8 cellular contexts compared by ENCODE assay signal in genomic region chr10:16816142-16816541, GRCh38. TPM values are rescaled to one million over a fixed set of nuclear protein-coding genes. Genes with fewer than 3 reads are reported as not detected.
DNase-seq lines count a peak whose midpoint lies in the region; ATAC-seq and TF ChIP-seq lines count a peak whose summit lies in the region.

No MANE protein-coding gene starts in this region.

- H3K36me3 ChIP-seq in transverse colon = no peaks in the 10 kb centered on the region

- H3K9me3 Mint-ChIP-seq in activated CD8-positive, alpha-beta memory T cell treated with anti-CD3 and anti-CD28 coated beads, Interleukin-2, amount 10 ng/mL, durations not matched to agents 7 days and 5 days (ENCODE audit: low read depth) = peaks cover 3% of the 10 kb centered on the region
- peaks cover 4% of the 10 kb centered on the region for H3K9me3 Mint-ChIP-seq in activated CD4-positive, alpha-beta memory T cell treated with anti-CD3 and anti-CD28 coated beads, Interleukin-2, amount 10 ng/mL, durations not matched to agents 7 days and 5 days
- H3K9me3 Mint-ChIP-seq in immature natural killer cell = no peaks in the 10 kb centered on the region

- peak overlapping the region in 1 of 4 donors; percentile 90 for H3K27ac ChIP-seq in transverse colon

- peak overlapping the region; percentile 61 for H3K27ac Mint-ChIP-seq in activated CD8-positive, alpha-beta memory T cell treated with anti-CD3 and anti-CD28 coated beads, Interleukin-2, amount 10 ng/mL, durations not matched to agents 7 days and 5 days
- H3K27ac Mint-ChIP-seq in activated CD4-positive, alpha-beta memory T cell treated with anti-CD3 and anti-CD28 coated beads, Interleukin-2, amount 10 ng/mL, durations not matched to agents 7 days and 5 days = peak overlapping the region; percentile 63
- peak overlapping the region; percentile 71 to 87 (median 81) for H3K27ac Mint-ChIP-seq in immature natural killer cell

- H3K4me3 Mint-ChIP-seq in activated CD8-positive, alpha-beta memory T cell treated with anti-CD3 and anti-CD28 coated beads, Interleukin-2, amount 10 ng/mL, durations not matched to agents 7 days and 5 days = peak overlapping the region; percentile 93
- H3K4me3 Mint-ChIP-seq in activated CD4-positive, alpha-beta memory T cell treated with anti-CD3 and anti-CD28 coated beads, Interleukin-2, amount 10 ng/mL, durations not matched to agents 7 days and 5 days = peak overlapping the region; percentile 85
- H3K4me3 Mint-ChIP-seq in immature natural killer cell = peak overlapping the region; percentile 94 to 97 (median 96)

- ATAC-seq in activated CD8-positive, alpha-beta memory T cell treated with anti-CD3 and anti-CD28 coated beads, Interleukin-2, amount 10 ng/mL, durations not matched to agents 7 days and 5 days = no peak

- POLR2A ChIA-PET in activated CD4-positive, alpha-beta memory T cell treated with anti-CD3 and anti-CD28 coated beads, Interleukin-2, amount 10 ng/mL, durations not matched to agents 7 days and 5 days (lab: Charles Lee) = interaction anchor here (1.2 to 2.2 kb wide), 4 partner anchors 10 to 637 kb away, joined by 3 to 7 read pairs (median 4); partner anchors contain the start of gene PTER

- H3K4me3 ChIP-seq in transverse colon = peak overlapping the region in 3 of 4 donors; percentile 69 to 80 (median 70)
- no peak overlapping the region for H3K4me3 ChIP-seq in lower leg skin (ENCODE audit: low read depth, poor library complexity, severe bottlenecking)

- H3K4me1 Mint-ChIP-seq in activated CD8-positive, alpha-beta memory T cell treated with anti-CD3 and anti-CD28 coated beads, Interleukin-2, amount 10 ng/mL, durations not matched to agents 7 days and 5 days = peaks cover 32% of the 10 kb centered on the region
- peaks cover 47% of the 10 kb centered on the region for H3K4me1 Mint-ChIP-seq in activated CD4-positive, alpha-beta memory T cell treated with anti-CD3 and anti-CD28 coated beads, Interleukin-2, amount 10 ng/mL, durations not matched to agents 7 days and 5 days
- H3K4me1 Mint-ChIP-seq in immature natural killer cell = peaks cover 39 to 60% of the 10 kb centered on the region in 2 donors

- DNase-seq in activated CD8-positive, alpha-beta memory T cell treated with anti-CD3 and anti-CD28 coated beads, Interleukin-2, amount 10 ng/mL, durations not matched to agents 7 days and 5 days = no peak
- DNase-seq in activated CD8-positive, alpha-beta memory T cell treated with anti-CD3 and anti-CD28 coated beads, Interleukin-2, amount 50 U/mL, for 4 hours = no peak
- DNase-seq in activated CD4-positive, alpha-beta memory T cell treated with anti-CD3 and anti-CD28 coated beads, Interleukin-2, amount 10 ng/mL, durations not matched to agents 7 days and 5 days = no peak
- DNase-seq in immature natural killer cell (no peak), transverse colon (no peak), lower leg skin (ENCODE audit: low spot score in 2 of 2) (no peak), ureter (ENCODE audit: low spot score) (no peak)
- DNase-seq in stimulated activated CD8-positive, alpha-beta memory T cell treated with anti-CD3 and anti-CD28 coated beads, Interleukin-4, amount 100 ng/mL, for 48 hours = no peak

- no peaks in the 10 kb centered on the region for H3K9me3 ChIP-seq in transverse colon

- CTCF ChIA-PET in activated CD8-positive, alpha-beta memory T cell treated with anti-CD3 and anti-CD28 coated beads, Interleukin-2, amount 10 ng/mL, durations not matched to agents 7 days and 5 days (lab: Charles Lee) = no interaction called here
- CTCF ChIA-PET in activated CD4-positive, alpha-beta memory T cell treated with anti-CD3 and anti-CD28 coated beads, Interleukin-2, amount 10 ng/mL, durations not matched to agents 7 days and 5 days (lab: Charles Lee) = interaction anchor here (0.7 to 1.7 kb wide), 2 partner anchors 415 to 441 kb away, joined by 3 to 4 read pairs; no protein-coding TSS in a partner anchor

- in situ Hi-C loops in transverse colon (cut with MboI; ENCODE audit: low pct_ligation_motif_present in 1 of 4, low pct_unique_long_range_greater_than_20kb in 1 of 4, low sequenced_read_pairs in 3 of 4) = loop anchor here in 1 of 4 donors (25.0 kb wide), 1 partner anchor 821 kb away; the partner anchor contains the start of gene STAM

- TF ChIP-seq EP300 in transverse colon (IDR thresholded peaks at IDR 0.05; ENCODE audit: low read depth) = no peak

- TF ChIP-seq CTCF in transverse colon (IDR thresholded peaks at IDR 0.05) = no peak
- no peak for TF ChIP-seq CTCF in lower leg skin (IDR thresholded peaks at IDR 0.05)

- peaks cover 10 to 36% (median 14%) of the 10 kb centered on the region in 4 donors for H3K4me1 ChIP-seq in transverse colon

- peaks cover 17% of the 10 kb centered on the region for H3K36me3 Mint-ChIP-seq in activated CD8-positive, alpha-beta memory T cell treated with anti-CD3 and anti-CD28 coated beads, Interleukin-2, amount 10 ng/mL, durations not matched to agents 7 days and 5 days
- H3K36me3 Mint-ChIP-seq in activated CD4-positive, alpha-beta memory T cell treated with anti-CD3 and anti-CD28 coated beads, Interleukin-2, amount 10 ng/mL, durations not matched to agents 7 days and 5 days (ENCODE audit: low read depth) = peaks cover 30% of the 10 kb centered on the region
- peaks cover 3 to 9% (median 3%) of the 10 kb centered on the region in 3 donors for H3K36me3 Mint-ChIP-seq in immature natural killer cell

- TF ChIP-seq POLR2A in transverse colon (IDR thresholded peaks at IDR 0.05) (no peak), lower leg skin (IDR thresholded peaks at IDR 0.05) (no peak)

- intact Hi-C loops in transverse colon (cut with DNase I; ENCODE audit: low total_unique reads) = no loop called here
- intact Hi-C loops in lower leg skin (cut with DNase I; ENCODE audit: low total_unique reads) = no loop called here

- H3K27me3 Mint-ChIP-seq in activated CD8-positive, alpha-beta memory T cell treated with anti-CD3 and anti-CD28 coated beads, Interleukin-2, amount 10 ng/mL, durations not matched to agents 7 days and 5 days = peaks cover 2% of the 10 kb centered on the region
- H3K27me3 Mint-ChIP-seq in activated CD4-positive, alpha-beta memory T cell treated with anti-CD3 and anti-CD28 coated beads, Interleukin-2, amount 10 ng/mL, durations not matched to agents 7 days and 5 days = peaks cover 4% of the 10 kb centered on the region
- peaks cover 7 to 10% (median 9%) of the 10 kb centered on the region in 3 donors for H3K27me3 Mint-ChIP-seq in immature natural killer cell (ENCODE audit: low read depth in 3 of 3)

- WGBS in transverse colon (ENCODE audit: low coverage in 1 of 2), 2 donors = 51 to 80% methylated on average over 3 of the region's 3 CpGs
- 64 to 75% methylated on average over 3 of the region's 3 CpGs for WGBS in lower leg skin, 2 donors

- no peaks in the 10 kb centered on the region for H3K27me3 ChIP-seq in transverse colon

RNA-seq across cellular contexts. Expression of gene RSU1, which starts 1.1 kb away (rescaled TPM):
- total RNA-seq in activated CD8-positive, alpha-beta memory T cell treated with anti-CD3 and anti-CD28 coated beads, Interleukin-2, amount 10 ng/mL, durations not matched to agents 7 days and 5 days = 10 to 100 TPM; 51.6 to 74.1 TPM
- 10 to 100 TPM; 74.3 to 74.9 TPM for total RNA-seq in activated CD4-positive, alpha-beta memory T cell treated with anti-CD3 and anti-CD28 coated beads, Interleukin-2, amount 10 ng/mL, durations not matched to agents 7 days and 5 days
- 100 to 1,000 TPM; 150 to 248 (median 181) TPM for polyA plus RNA-seq in immature natural killer cell
- total RNA-seq in transverse colon (100 to 1,000 TPM in 1 of 4 donors, 10 to 100 TPM in 3; 25.9 to 132 (median 67.0) TPM), lower leg skin (10 to 100 TPM; 28.7 to 50.9 (median 43.0) TPM), ureter (78.7 TPM)
